ENCODE assay signal across 9 cellular contexts in the genomic region with DNA sequence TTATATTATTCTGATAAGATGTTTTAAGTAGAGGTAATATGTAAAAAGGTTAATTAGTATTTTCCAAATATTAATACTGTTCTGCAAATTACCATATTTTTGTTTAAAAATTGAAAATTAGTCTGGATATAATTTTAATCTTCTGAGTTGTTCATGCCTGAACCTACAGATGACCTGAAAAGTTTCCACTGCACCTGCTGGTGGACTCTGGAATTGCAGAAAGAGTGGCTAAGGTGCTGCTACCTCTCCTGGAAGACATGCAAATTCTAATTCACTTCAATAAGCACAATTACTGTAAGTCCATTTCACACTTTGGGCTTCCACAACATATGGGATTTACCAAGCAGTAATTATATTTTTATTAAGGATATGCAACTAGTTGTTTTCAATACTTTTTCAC.
DNase-seq lines count a peak whose midpoint lies in the region; ATAC-seq, FAIRE-seq and TF ChIP-seq lines count a peak whose summit lies in the region.
"Had no signal": no experiment of that assay in that cellular context is flagged by ENCODE, and none has a peak within 500 bp of the region (broad histone marks: within the 10 kb centered on the region; RNA-seq: fewer than 3 reads in every experiment).

No MANE protein-coding gene starts in this region.

- FAIRE-seq in small intestine (lab: Jason Lieb, UNC): no peak
- FAIRE-seq: islet of Langerhans had no signal

- H3K9me3 Mint-ChIP-seq in effector memory CD8-positive, alpha-beta T cell: no peaks in the 10 kb centered on the region

- peak; percentile 75 for ATAC-seq in effector memory CD8-positive, alpha-beta T cell (replicated peaks)

- H3K27me3 ChIP-seq in left ventricle myocardium inferior (ENCODE audit: low read depth) (peaks cover 38% of the 10 kb centered on the region), right atrium auricular region (no peaks in the 10 kb centered on the region), small intestine (ENCODE audit: control insufficient read depth in 2 of 2, insufficient read depth in 2 of 2, low read length in 2 of 2) (peaks cover 0 to 1% of the 10 kb centered on the region in 2 donors)

- TF ChIP-seq CTCF in left ventricle myocardium inferior (IDR thresholded peaks at IDR 0.05; ENCODE audit: borderline replicate concordance): peak; percentile 53
- peak in 1 of 2 donors; percentile 43 for TF ChIP-seq CTCF in right atrium auricular region (IDR thresholded peaks at IDR 0.05)

- H3K4me1 ChIP-seq in left ventricle myocardium inferior: no peaks in the 10 kb centered on the region
- H3K4me1 ChIP-seq in right atrium auricular region: no peaks in the 10 kb centered on the region
- no peaks in the 10 kb centered on the region for H3K4me1 ChIP-seq in small intestine (ENCODE audit: control insufficient read depth in 2 of 2, insufficient read depth in 1 of 2, low read depth in 1 of 2, low read length in 1 of 2)

- no peak overlapping the region for H3K27ac ChIP-seq in left ventricle myocardium inferior (replicated peaks)
- no peak overlapping the region for H3K27ac ChIP-seq in right atrium auricular region
- no peak overlapping the region for H3K27ac ChIP-seq in small intestine (ENCODE audit: low read depth in 1 of 2, low read length in 1 of 2)

- H3K9me3 ChIP-seq in left ventricle myocardium inferior (replicated peaks) (no peaks in the 10 kb centered on the region), right atrium auricular region (no peaks in the 10 kb centered on the region), small intestine (ENCODE audit: control insufficient read depth, low read depth) (no peaks in the 10 kb centered on the region)

- intact Hi-C loops in left ventricle myocardium inferior (cut with micrococcal nuclease): no loop called here

- H3K4me3 ChIP-seq in left ventricle myocardium inferior: no peak overlapping the region
- no peak overlapping the region for H3K4me3 ChIP-seq in right atrium auricular region
- H3K4me3 ChIP-seq in small intestine (ENCODE audit: low read depth in 1 of 2, low read length in 2 of 2): no peak overlapping the region

- H3K36me3 ChIP-seq in left ventricle myocardium inferior (no peaks in the 10 kb centered on the region), right atrium auricular region (no peaks in the 10 kb centered on the region), small intestine (ENCODE audit: control insufficient read depth in 2 of 2, insufficient read depth in 2 of 2, low read length in 2 of 2) (no peaks in the 10 kb centered on the region)

- peaks cover 31 to 43% of the 10 kb centered on the region in 2 donors for H3K27me3 Mint-ChIP-seq in effector memory CD8-positive, alpha-beta T cell

- no peaks in the 10 kb centered on the region for H3K36me3 Mint-ChIP-seq in effector memory CD8-positive, alpha-beta T cell (ENCODE audit: insufficient read depth)

- H3K27ac Mint-ChIP-seq in effector memory CD8-positive, alpha-beta T cell: no peak overlapping the region

- TF ChIP-seq EP300 in Ishikawa (IDR thresholded peaks at IDR 0.05; ENCODE audit: borderline replicate concordance): no peak

- TF ChIP-seq RAD21 in Ishikawa (IDR thresholded peaks at IDR 0.05; ENCODE audit: low read depth): peak; percentile 20; the same call in 1 of the 2 replicates

- no peak overlapping the region for H3K4me3 Mint-ChIP-seq in effector memory CD8-positive, alpha-beta T cell

- DNase-seq in left ventricle myocardium inferior (no peak), right atrium auricular region (ENCODE audit: low spot score) (no peak), small intestine (peak; percentile 63), cortex of kidney (lab: John Stamatoyannopoulos, UW) (no peak), NCI-H187 treated with DMSO at 0.1 percent for 48 hours (lab: John Stamatoyannopoulos, UW) (no peak)
- DNase-seq in activated CD4-positive, alpha-beta T cell treated with anti-CD3 and anti-CD28 coated beads for 48 hours: peak; percentile 78
- DNase-seq in effector memory CD8-positive, alpha-beta T cell: peak; percentile 65 to 72 (median 68)

- H3K4me1 Mint-ChIP-seq in effector memory CD8-positive, alpha-beta T cell (ENCODE audit: low read depth in 2 of 2): peaks cover 0 to 1% of the 10 kb centered on the region in 2 donors

TF ChIP-seq in Ishikawa, 13 proteins besides CTCF, POLR2A, EP300 and RAD21:
- no peak for TF ChIP-seq TAF1 (IDR thresholded peaks at IDR 0.05; ENCODE audit: low read depth)
- no peak for TF ChIP-seq TEAD4 (IDR thresholded peaks at IDR 0.05)
- TF ChIP-seq, protein P1, sequence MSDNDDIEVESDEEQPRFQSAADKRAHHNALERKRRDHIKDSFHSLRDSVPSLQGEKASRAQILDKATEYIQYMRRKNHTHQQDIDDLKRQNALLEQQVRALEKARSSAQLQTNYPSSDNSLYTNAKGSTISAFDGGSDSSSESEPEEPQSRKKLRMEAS (IDR thresholded peaks at IDR 0.05): no peak
- TF ChIP-seq EGR1 (IDR thresholded peaks at IDR 0.05): no peak
- TF ChIP-seq TCF12 (IDR thresholded peaks at IDR 0.05; ENCODE audit: low read depth): no peak
- TF ChIP-seq ZBTB7A (IDR thresholded peaks at IDR 0.05; ENCODE audit: low read depth): no peak

Comparison
In these comparisons a context has a peak if more than half of its experiments do, and no peak if none do; other contexts are left out.
1. DNase-seq: peak in activated CD4-positive, alpha-beta T cell treated with anti-CD3 and anti-CD28 coated beads for 48 hours (single experiment), effector memory CD8-positive, alpha-beta T cell (3 of 3) and small intestine (single experiment); none in left ventricle myocardium inferior (single experiment), right atrium auricular region (single experiment), cortex of kidney (single experiment) and NCI-H187 treated with DMSO at 0.1 percent for 48 hours (single experiment).